Comparison of ENCODE assay signal across 1 cellular context in genomic region chr12:54191126-54191525, GRCh38.
TF ChIP-seq lines count a peak whose summit lies in the region.

No MANE protein-coding gene starts in this region.

TF ChIP-seq in SK-N-SH treated with all-trans-retinoic acid at 6 μM for 48 hours, 23 proteins besides CTCF, POLR2A, EP300 and RAD21 (continued from another document):
- no peak for TF ChIP-seq TSHZ2 (CRISPR knock-in tag; IDR thresholded peaks at IDR 0.05)
- no peak for TF ChIP-seq TCF4 (CRISPR knock-in tag; IDR thresholded peaks at IDR 0.05; ENCODE audit: borderline replicate concordance)
- TF ChIP-seq GLIS3 (CRISPR knock-in tag; IDR thresholded peaks at IDR 0.05), result no peak
- no peak for TF ChIP-seq CSRNP3 (CRISPR knock-in tag; IDR thresholded peaks at IDR 0.05)
- TF ChIP-seq TOX (CRISPR knock-in tag; IDR thresholded peaks at IDR 0.05; ENCODE audit: borderline replicate concordance), result no peak
- TF ChIP-seq OSR1 (CRISPR knock-in tag; IDR thresholded peaks at IDR 0.05), result no peak
- no peak for TF ChIP-seq ZC3H10 (CRISPR knock-in tag; IDR thresholded peaks at IDR 0.05)
TF ChIP-seq in SK-N-SH treated with all-trans-retinoic acid at 6 μM for 48 hours: peak in this region for 0.
